In genomic region chr11:125955856-125956255, GRCh38 we compare ENCODE assay signal across 19 cellular contexts. TPM values are rescaled to one million over a fixed set of nuclear protein-coding genes. Genes with fewer than 3 reads are reported as not detected.
DNase-seq lines count a peak whose midpoint lies in the region; ATAC-seq, FAIRE-seq and TF ChIP-seq lines count a peak whose summit lies in the region.
"Had no signal": no experiment of that assay in that cellular context is flagged by ENCODE, and none has a peak within 500 bp of the region (broad histone marks: within the 10 kb centered on the region; RNA-seq: fewer than 3 reads in every experiment).

No MANE protein-coding gene starts in this region.

- H2AFZ ChIP-seq in astrocyte (ENCODE audit: low read depth, low read length) (no peak overlapping the region), neuronal stem cell (ENCODE audit: low read length) (no peak overlapping the region)

- H3K27ac Mint-ChIP-seq in astrocyte (ENCODE audit: unreplicated experiment): peak overlapping the region; percentile 50
- H3K27ac Mint-ChIP-seq: CD4-positive, CD25-positive, alpha-beta regulatory T cell had no signal

- no peaks in the 10 kb centered on the region for H3K79me1 ChIP-seq in neuronal stem cell (ENCODE audit: low read depth, low read length)

- no peak overlapping the region for H2AK5ac ChIP-seq in neuronal stem cell (ENCODE audit: low read depth, low read length)

- H2BK12ac ChIP-seq in neuronal stem cell (ENCODE audit: low read length): no peak overlapping the region

- H3K36me3 ChIP-seq in right atrium auricular region: peaks cover 3% of the 10 kb centered on the region
- no peaks in the 10 kb centered on the region for H3K36me3 ChIP-seq in astrocyte (ENCODE audit: insufficient read depth, low read length)
- peaks cover 18 to 24% of the 10 kb centered on the region in 2 donors for H3K36me3 ChIP-seq in neuronal stem cell (replicated peaks in 1 of 2; ENCODE audit: control insufficient read depth in 2 of 2, insufficient read depth in 2 of 2, low read length in 2 of 2)

- TF ChIP-seq CTCF in right atrium auricular region (IDR thresholded peaks at IDR 0.05): no peak
- TF ChIP-seq CTCF in astrocyte (IDR thresholded peaks at IDR 0.05; ENCODE audit: insufficient read depth, low read depth, low read length): no peak

- H3K9me3 ChIP-seq in right atrium auricular region: no peaks in the 10 kb centered on the region
- H3K9me3 ChIP-seq in astrocyte (ENCODE audit: insufficient read depth, low read depth, low read length): no peaks in the 10 kb centered on the region
- peaks cover 0 to 12% of the 10 kb centered on the region in 2 donors for H3K9me3 ChIP-seq in neuronal stem cell (replicated peaks in 1 of 2; ENCODE audit: control insufficient read depth in 2 of 2, insufficient read depth in 1 of 2, low read depth in 1 of 2, low read length in 2 of 2)
- H3K9me3 ChIP-seq: Caco-2 had no signal

- H2BK5ac ChIP-seq in neuronal stem cell (ENCODE audit: low read length): no peak overlapping the region

- no peak overlapping the region for H3K4me3 ChIP-seq in right atrium auricular region
- no peak overlapping the region for H3K4me3 ChIP-seq in astrocyte (ENCODE audit: insufficient read depth, low read depth, low read length)
- H3K4me3 ChIP-seq in neuronal stem cell (ENCODE audit: low read length in 2 of 2): no peak overlapping the region

- H3K27ac ChIP-seq in right atrium auricular region (peak overlapping the region; percentile 40 to 74), astrocyte (ENCODE audit: low read depth, low read length) (no peak overlapping the region), neuronal stem cell (replicated peaks; ENCODE audit: low read length) (no peak overlapping the region)

- intact Hi-C loops in Right ventricle myocardium superior (cut with DNase I): no loop called here

- no peaks in the 10 kb centered on the region for H3K79me2 ChIP-seq in astrocyte (ENCODE audit: insufficient read depth, low read length)

- H2BK15ac ChIP-seq in neuronal stem cell (ENCODE audit: low read length): no peak overlapping the region

- H3K27me3 ChIP-seq in right atrium auricular region: no peaks in the 10 kb centered on the region
- H3K27me3 ChIP-seq in astrocyte (ENCODE audit: insufficient read depth, low read length): peaks cover 4% of the 10 kb centered on the region
- H3K27me3 ChIP-seq in neuronal stem cell (ENCODE audit: control insufficient read depth in 3 of 3, insufficient read depth in 3 of 3, low read depth in 1 of 3, low read length in 3 of 3): no peaks in the 10 kb centered on the region

- H3K9me3 Mint-ChIP-seq in astrocyte (ENCODE audit: unreplicated experiment): peaks cover 1% of the 10 kb centered on the region
- H3K9me3 Mint-ChIP-seq: CD4-positive, CD25-positive, alpha-beta regulatory T cell had no signal

- no peak for ATAC-seq in Right ventricle myocardium superior (ENCODE audit: poor library complexity)
- ATAC-seq in HG03439 (IDR thresholded peaks at IDR 0.05; ENCODE audit: unreplicated experiment): no peak
- no peak for ATAC-seq in GM21360 (IDR thresholded peaks at IDR 0.05; ENCODE audit: unreplicated experiment)
- ATAC-seq: PC-3 had no signal

- H4K91ac ChIP-seq in neuronal stem cell (ENCODE audit: low read depth, low read length, poor library complexity): no peak overlapping the region

- FAIRE-seq in astrocyte (lab: Jason Lieb, UNC): no peak

- H3K23ac ChIP-seq in neuronal stem cell (ENCODE audit: low read depth, low read length, poor library complexity): no peak overlapping the region

- H3K4ac ChIP-seq in neuronal stem cell (ENCODE audit: low read length): no peak overlapping the region

- peaks cover 8% of the 10 kb centered on the region for H3K4me1 Mint-ChIP-seq in astrocyte (ENCODE audit: low read depth, unreplicated experiment)

- DNase-seq in right atrium auricular region (ENCODE audit: low spot score) (no peak), Right ventricle myocardium superior (no peak), astrocyte (ENCODE audit: low read depth) (no peak), neuronal stem cell (ENCODE audit: low spot score) (no peak), RPMI8226 (no peak)
- DNase-seq: Caco-2; CD4-positive, CD25-positive, alpha-beta regulatory T cell; DMS153; H7; Karpas-422; MV-4-11; NCI-H1417; NCI-H1930; NCI-H446; PC-3 had no signal

- no peak overlapping the region for H4K8ac ChIP-seq in neuronal stem cell (ENCODE audit: low read depth, low read length)

- no peak overlapping the region for H3K4me3 Mint-ChIP-seq in astrocyte (ENCODE audit: unreplicated experiment)
- H3K4me3 Mint-ChIP-seq: CD4-positive, CD25-positive, alpha-beta regulatory T cell had no signal

- H4K20me1 ChIP-seq in astrocyte (ENCODE audit: insufficient read depth, low read length): no peaks in the 10 kb centered on the region

- peaks cover 4% of the 10 kb centered on the region for H3K36me3 Mint-ChIP-seq in astrocyte (ENCODE audit: low read depth, unreplicated experiment)
- H3K36me3 Mint-ChIP-seq: CD4-positive, CD25-positive, alpha-beta regulatory T cell had no signal

- H3K9ac ChIP-seq in astrocyte (ENCODE audit: low read length): no peak overlapping the region
- peak overlapping the region; percentile 45 for H3K9ac ChIP-seq in neuronal stem cell (ENCODE audit: low read depth, low read length, poor library complexity)

- no CpG with 5 or more reads among the region's 2 CpGs for WGBS in neuronal stem cell (ENCODE audit: extremely low coverage in 2 of 2, insufficient read length in 2 of 2, insufficient replicate concordance in 1 of 2), 2 donors

- H3K4me2 ChIP-seq in astrocyte (ENCODE audit: low read length) (no peak overlapping the region), neuronal stem cell (ENCODE audit: insufficient read depth, low read length, poor library complexity, severe bottlenecking) (no peak overlapping the region)

- H3K4me1 ChIP-seq in right atrium auricular region: peaks cover 0 to 12% of the 10 kb centered on the region in 2 donors
- H3K4me1 ChIP-seq in astrocyte (ENCODE audit: insufficient read depth, low read length): no peaks in the 10 kb centered on the region
- peaks cover 0 to 7% of the 10 kb centered on the region in 2 donors for H3K4me1 ChIP-seq in neuronal stem cell (ENCODE audit: control insufficient read depth in 2 of 2, insufficient read depth in 1 of 2, low read depth in 1 of 2, low read length in 2 of 2)
- H3K4me1 ChIP-seq: Caco-2 had no signal

- H3K14ac ChIP-seq in neuronal stem cell (ENCODE audit: low read length): no peak overlapping the region

- no peak overlapping the region for H2BK120ac ChIP-seq in neuronal stem cell (ENCODE audit: low read depth, low read length)

- H3K27me3 Mint-ChIP-seq in astrocyte (ENCODE audit: low read depth, unreplicated experiment): peaks cover 2% of the 10 kb centered on the region
- H3K27me3 Mint-ChIP-seq: CD4-positive, CD25-positive, alpha-beta regulatory T cell had no signal

- H3K18ac ChIP-seq in neuronal stem cell (ENCODE audit: low read length): no peak overlapping the region

RNA-seq across cellular contexts. Expression of gene VSIG10L2, which starts 10.0 kb away (rescaled TPM):
- total RNA-seq in right atrium auricular region: not detected
- total RNA-seq in Right ventricle myocardium superior: 0.08 TPM
- not detected in 2 replicates for total RNA-seq in astrocyte
- not detected for polyA plus RNA-seq in neuronal stem cell (2013, experiment 1 of 2)
- polyA plus RNA-seq in neuronal stem cell (2013, experiment 2 of 2): not detected
- total RNA-seq: Caco-2; CD4-positive, CD25-positive, alpha-beta regulatory T cell; H7; PC-3; SK-MEL-5 had no signal
- polyA plus RNA-seq: CD4-positive, CD25-positive, alpha-beta regulatory T cell had no signal

RNA-seq across cellular contexts. Expression of gene DDX25, which starts 51.5 kb away (rescaled TPM):
- total RNA-seq in right atrium auricular region (not detected), Right ventricle myocardium superior (not detected), astrocyte (0.70 and 1.1 TPM in 2 replicates)
- 7.2 TPM for polyA plus RNA-seq in neuronal stem cell (2013, experiment 1 of 2)
- polyA plus RNA-seq in neuronal stem cell (2013, experiment 2 of 2): 7.3 TPM
- total RNA-seq: Caco-2; CD4-positive, CD25-positive, alpha-beta regulatory T cell; HT-29; PC-3 had no signal
- polyA plus RNA-seq: CD4-positive, CD25-positive, alpha-beta regulatory T cell had no signal

RNA-seq across cellular contexts. Expression of gene PUS3, which starts 52.9 kb away (rescaled TPM):
- 1 to 10 TPM; 3.1 to 8.7 TPM for total RNA-seq in right atrium auricular region
- 5.1 TPM for total RNA-seq in Right ventricle myocardium superior
- 14.3 and 16.9 TPM in 2 replicates for total RNA-seq in astrocyte
- polyA plus RNA-seq in neuronal stem cell (2013, experiment 1 of 2): 16.9 TPM
- 18.4 TPM for polyA plus RNA-seq in neuronal stem cell (2013, experiment 2 of 2)

Comparison
In these comparisons a context has a peak if more than half of its experiments do, and no peak if none do; other contexts are left out.
1. H3K27ac ChIP-seq: peak in right atrium auricular region (2 of 2); none in astrocyte (single experiment) and neuronal stem cell (single experiment).